Comparison of ENCODE assay signal across 9 cellular contexts in genomic region chr2:610465-610864, GRCh38.
"Had no signal": no experiment of that assay in that cellular context is flagged by ENCODE, and none has a peak within 500 bp of the region (broad histone marks: within the 10 kb centered on the region; RNA-seq: fewer than 3 reads in every experiment).

No MANE protein-coding gene starts in this region.

- H3K9me3 ChIP-seq: HAP-1 had no signal

- H3K36me3 Mint-ChIP-seq: IgD-negative memory B cell had no signal

- H3K36me3 ChIP-seq: HAP-1 had no signal

- H3K27ac Mint-ChIP-seq: HFFc6, IgD-negative memory B cell had no signal

- DNase-seq: GM23248, GOT3, H7, HFFc6 had no signal

- H3K9ac ChIP-seq: GM23248 had no signal

- H3K4me3 ChIP-seq: GM23248, HAP-1 had no signal

- H3K27ac ChIP-seq: GM23248, HL-60 had no signal

- H2AFZ ChIP-seq: GM23248 had no signal

- H3K4me1 Mint-ChIP-seq: IgD-negative memory B cell had no signal

- H3K4me1 ChIP-seq: HAP-1 had no signal

- H3K4me3 Mint-ChIP-seq: HFFc6, IgD-negative memory B cell had no signal

- ATAC-seq: HCT116, HepG2 had no signal
